ENCODE assay signal across 8 cellular contexts in the genomic region with DNA sequence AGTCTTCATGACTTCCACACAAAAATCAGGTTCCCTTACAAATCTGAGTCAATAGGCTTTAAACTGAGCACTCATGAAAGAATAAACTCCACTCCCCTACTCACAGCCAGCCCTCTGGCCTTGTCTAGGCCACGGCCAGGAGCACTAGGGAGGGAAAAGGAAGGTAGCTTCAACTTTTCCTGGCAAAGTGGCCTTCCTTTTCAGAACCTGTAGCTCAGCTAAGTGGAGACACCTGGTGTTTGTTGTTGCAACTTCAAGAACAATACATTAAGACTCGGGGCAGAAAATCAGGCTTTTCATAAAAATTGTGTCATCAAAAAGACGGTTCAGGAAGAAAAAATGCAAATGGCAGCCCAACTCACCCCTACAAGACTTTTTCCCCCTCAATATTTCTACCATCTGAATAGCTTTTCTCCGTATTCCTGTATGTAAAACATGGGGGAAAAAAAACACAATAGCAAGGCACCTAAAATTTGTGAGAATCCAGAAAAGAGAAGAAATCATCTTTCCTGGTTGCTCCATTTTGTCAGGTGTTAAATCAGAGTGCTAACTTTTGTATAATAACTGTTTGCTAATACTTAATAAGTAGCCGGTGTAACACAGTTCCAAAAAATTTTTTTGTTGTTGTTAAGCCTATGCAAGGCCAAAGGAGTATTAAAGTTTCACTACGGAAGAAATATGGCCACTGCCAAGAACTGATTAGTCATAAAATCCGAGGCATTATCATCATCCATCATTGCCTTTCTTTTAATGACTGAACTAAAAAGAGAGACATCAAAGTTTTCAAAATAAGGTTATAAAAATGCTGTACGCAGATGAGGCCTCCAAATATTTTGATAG.
DNase-seq lines count a peak whose midpoint lies in the region; ATAC-seq, FAIRE-seq and TF ChIP-seq lines count a peak whose summit lies in the region.

No MANE protein-coding gene starts in this region.

- no peak overlapping the region for H3K4me3 Mint-ChIP-seq in neural crest cell

- no peaks in the 10 kb centered on the region for H3K9me3 ChIP-seq in endocrine pancreas (ENCODE audit: control insufficient read depth, low read length)

- ATAC-seq in GM19438 (IDR thresholded peaks at IDR 0.05; ENCODE audit: low read depth, unreplicated experiment) (peak; percentile 79), HG02623 (IDR thresholded peaks at IDR 0.05; ENCODE audit: unreplicated experiment) (no peak), GM21423 (IDR thresholded peaks at IDR 0.05; ENCODE audit: unreplicated experiment) (no peak), HG03097 (IDR thresholded peaks at IDR 0.05; ENCODE audit: low FRiP score, unreplicated experiment) (no peak)

- DNase-seq in D721Med (ENCODE audit: insufficient read length, low spot score) (no peak), NCI-H460 (ENCODE audit: extremely low read depth, low read depth) (peak; percentile 30), neural crest cell (ENCODE audit: low read depth, low spot score) (no peak)

- H3K36me3 ChIP-seq in endocrine pancreas (ENCODE audit: control insufficient read depth, insufficient read depth, low read length), result no peaks in the 10 kb centered on the region

- no peaks in the 10 kb centered on the region for H3K27me3 ChIP-seq in endocrine pancreas (ENCODE audit: control insufficient read depth, insufficient read depth, low read length)

- peak overlapping the region; percentile 37 for H3K4me3 ChIP-seq in endocrine pancreas (ENCODE audit: control insufficient read depth, insufficient read depth, low read length)

- H3K9me3 Mint-ChIP-seq in neural crest cell, result no peaks in the 10 kb centered on the region

- FAIRE-seq in D721Med (lab: Jason Lieb, UNC), result no peak

- TF ChIP-seq CTCF in D721Med (IDR thresholded peaks at IDR 0.05; ENCODE audit: insufficient read depth, missing control alignments) (peak; percentile 40), neural crest cell (conservative IDR thresholded peaks at IDR 0.05) (peak; percentile 66)

- peaks cover 23% of the 10 kb centered on the region for H3K4me1 Mint-ChIP-seq in neural crest cell

- no peak overlapping the region for H3K27ac Mint-ChIP-seq in neural crest cell (ENCODE audit: unreplicated experiment)

- no peaks in the 10 kb centered on the region for H3K27me3 Mint-ChIP-seq in neural crest cell (ENCODE audit: low read depth)

- H3K4me1 ChIP-seq in endocrine pancreas (ENCODE audit: control insufficient read depth, insufficient read depth, low read length), result peaks cover 24% of the 10 kb centered on the region

- H3K9ac ChIP-seq in endocrine pancreas (ENCODE audit: control insufficient read depth, insufficient read depth, low read length), result no peak overlapping the region

- H3K36me3 Mint-ChIP-seq in neural crest cell (ENCODE audit: low read depth), result no peaks in the 10 kb centered on the region
